ENCODE assay signal across 15 cellular contexts in the genomic region with DNA sequence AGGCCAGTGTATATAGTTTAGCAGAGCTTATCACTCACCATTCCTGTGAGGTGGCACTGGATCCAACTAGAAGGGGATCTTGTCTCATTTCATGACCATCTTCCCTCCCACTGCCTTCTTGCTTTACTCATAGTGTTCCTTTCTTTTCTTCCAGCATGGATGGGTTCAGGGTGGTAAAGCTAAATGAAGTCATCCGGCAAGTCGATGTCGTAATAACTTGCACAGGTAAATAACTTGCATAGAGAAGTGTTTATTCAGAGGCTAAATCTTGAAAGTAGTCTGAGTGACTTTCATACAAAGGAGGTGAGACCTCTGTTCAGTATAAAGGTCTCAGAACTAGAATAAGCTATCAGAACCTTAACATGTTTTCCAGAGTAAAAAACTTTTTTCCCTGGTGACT. TPM values are rescaled to one million over a fixed set of nuclear protein-coding genes. Genes with fewer than 3 reads are reported as not detected.
DNase-seq lines count a peak whose midpoint lies in the region; ATAC-seq and TF ChIP-seq lines count a peak whose summit lies in the region.
"Had no signal": no experiment of that assay in that cellular context is flagged by ENCODE, and none has a peak within 500 bp of the region (broad histone marks: within the 10 kb centered on the region; RNA-seq: fewer than 3 reads in every experiment).

No MANE protein-coding gene starts in this region.

- H3F3A ChIP-seq in PC-9 (ENCODE audit: insufficient read depth, low read depth): peaks cover 89% of the 10 kb centered on the region

- no peak overlapping the region for H3K56ac ChIP-seq in IMR-90 (ENCODE audit: extremely low read depth, insufficient read depth, low read length)

- H3K4me2 ChIP-seq in IMR-90 (ENCODE audit: low read depth, low read length) (no peak overlapping the region), PC-9 (no peak overlapping the region)
- H3K4me2 ChIP-seq: GM23338 had no signal

- H2AK5ac ChIP-seq in IMR-90 (ENCODE audit: low read depth, low read length): no peak overlapping the region

- no peaks in the 10 kb centered on the region for H3K9me2 ChIP-seq in PC-9 (ENCODE audit: insufficient read depth)

- H3K4me1 ChIP-seq in IMR-90 (ENCODE audit: control insufficient read depth, insufficient read depth, low read length) (no peaks in the 10 kb centered on the region), PC-9 (replicated peaks; ENCODE audit: insufficient read depth) (peaks cover 16% of the 10 kb centered on the region)
- H3K4me1 ChIP-seq: Caco-2 had no signal

- H3K4ac ChIP-seq in IMR-90 (ENCODE audit: low read depth, low read length): no peak overlapping the region

- BruUV-seq in IMR-90 (replicated peaks; lab: Mats Ljungman, UMichigan) (no TSS peak), PC-9 (replicated peaks; lab: Mats Ljungman, UMichigan) (no TSS peak)

- H4K5ac ChIP-seq in IMR-90 (ENCODE audit: low read depth, low read length): no peak overlapping the region

- H3K79me2 ChIP-seq in PC-9 (ENCODE audit: low read depth): peaks cover 4% of the 10 kb centered on the region; the same call in 1 of the 2 replicates

- no peaks in the 10 kb centered on the region for H3K27me3 Mint-ChIP-seq in progenitor cell of endocrine pancreas
- H3K27me3 Mint-ChIP-seq: CD4-positive, alpha-beta T cell; IgD-negative memory B cell had no signal

- no peak overlapping the region for H3K4me3 ChIP-seq in IMR-90 (ENCODE audit: insufficient read depth, low read depth, low read length)
- no peak overlapping the region for H3K4me3 ChIP-seq in PC-9
- no peak overlapping the region for H3K4me3 ChIP-seq in epithelial cell of esophagus (ENCODE audit: low read length)
- H3K4me3 ChIP-seq: GM23338 had no signal

- H3K9me3 Mint-ChIP-seq in progenitor cell of endocrine pancreas (ENCODE audit: low read depth): no peaks in the 10 kb centered on the region
- H3K9me3 Mint-ChIP-seq: CD4-positive, alpha-beta T cell; GM23338; IgD-negative memory B cell had no signal

- H2BK20ac ChIP-seq in IMR-90 (ENCODE audit: low read depth, low read length): no peak overlapping the region

- H3K79me1 ChIP-seq in IMR-90 (ENCODE audit: low read depth in 1 of 2, low read length in 2 of 2): peaks cover 5 to 6% of the 10 kb centered on the region in 2 experiments; a peak in 1 of 4 replicates

- CTCF ChIA-PET in IMR-90 (lab: Yijun Ruan, JAX) (no interaction called here), PC-9 (lab: Charles Lee) (no interaction called here)

- in situ Hi-C loops in IMR-90 (cut with MboI; ENCODE audit: low sequenced_read_pairs): no loop called here

- TF ChIP-seq CTCF in IMR-90 (conservative IDR thresholded peaks at IDR 0.05; ENCODE audit: low read depth, low read length) (no peak), PC-9 (conservative IDR thresholded peaks at IDR 0.05) (no peak), epithelial cell of esophagus (IDR thresholded peaks at IDR 0.05; ENCODE audit: insufficient read depth, low read depth, low read length, missing control alignments) (no peak), progenitor cell of endocrine pancreas (IDR thresholded peaks at IDR 0.05; ENCODE audit: unreplicated experiment) (no peak)

- H3K4me1 Mint-ChIP-seq in progenitor cell of endocrine pancreas (ENCODE audit: low read depth): no peaks in the 10 kb centered on the region
- H3K4me1 Mint-ChIP-seq: GM23338 had no signal

- H3K27me3 ChIP-seq in IMR-90 (ENCODE audit: control insufficient read depth, insufficient read depth, low read length) (no peaks in the 10 kb centered on the region), PC-9 (ENCODE audit: insufficient read depth, low read depth) (no peaks in the 10 kb centered on the region)

- peak overlapping the region; percentile 67 for H3K27ac Mint-ChIP-seq in progenitor cell of endocrine pancreas
- H3K27ac Mint-ChIP-seq: CD4-positive, alpha-beta T cell; GM23338; IgD-negative memory B cell had no signal

- DNase-seq in IMR-90: no peak
- peak in 1 of 2 experiments; percentile 64 for DNase-seq in PC-9
- peak; percentile 64 for DNase-seq in epithelial cell of esophagus (ENCODE audit: low read depth)
- no peak for DNase-seq in progenitor cell of endocrine pancreas (ENCODE audit: low spot score, unreplicated experiment)
- DNase-seq: ACHN; Caco-2; CD4-positive, alpha-beta T cell; HCEC 1CT had no signal

- H3K9me3 ChIP-seq in IMR-90 (ENCODE audit: control insufficient read depth, insufficient read depth, low read length) (no peaks in the 10 kb centered on the region), PC-9 (ENCODE audit: insufficient read depth, low read depth) (no peaks in the 10 kb centered on the region)
- H3K9me3 ChIP-seq: Caco-2 had no signal

- no peaks in the 10 kb centered on the region for H4K20me1 ChIP-seq in IMR-90 (ENCODE audit: insufficient read depth, low read length)
- no peaks in the 10 kb centered on the region for H4K20me1 ChIP-seq in PC-9 (ENCODE audit: insufficient read depth)

- H3K36me3 ChIP-seq in IMR-90 (ENCODE audit: control insufficient read depth, insufficient read depth, low read length) (peaks cover 62% of the 10 kb centered on the region), PC-9 (ENCODE audit: low read depth) (peaks cover 95% of the 10 kb centered on the region)

- H4K8ac ChIP-seq in IMR-90 (ENCODE audit: low read depth in 2 of 2, low read length in 2 of 2): no peak overlapping the region

- TF ChIP-seq POLR2A in IMR-90 (IDR thresholded peaks at IDR 0.05; ENCODE audit: low read depth, low read length): no peak

- no peak for TF ChIP-seq RAD21 in IMR-90 (IDR thresholded peaks at IDR 0.05; ENCODE audit: low read length)

- H2AK9ac ChIP-seq in IMR-90 (replicated peaks; ENCODE audit: low read depth, low read length, poor library complexity): no peak overlapping the region

- no peak overlapping the region for H2BK120ac ChIP-seq in IMR-90 (ENCODE audit: low read depth, low read length)

- H2AFZ ChIP-seq in IMR-90 (replicated peaks; ENCODE audit: low read length, poor library complexity) (no peak overlapping the region), PC-9 (no peak overlapping the region)
- H2AFZ ChIP-seq: GM23338 had no signal

- H3K9ac ChIP-seq in IMR-90 (ENCODE audit: low read depth, low read length): no peak overlapping the region

- H3K14ac ChIP-seq in IMR-90 (replicated peaks; ENCODE audit: low read depth, low read length): no peak overlapping the region

- dilution Hi-C loops in IMR-90 (cut with HindIII; ENCODE audit: low sequenced_read_pairs, unreplicated experiment): no loop called here

- H3K18ac ChIP-seq in IMR-90 (ENCODE audit: low read depth, low read length): no peak overlapping the region

- ATAC-seq in IMR-90 (ENCODE audit: low read depth) (no peak), HG03342 (IDR thresholded peaks at IDR 0.05; ENCODE audit: unreplicated experiment) (no peak), GM19467 (IDR thresholded peaks at IDR 0.05; ENCODE audit: unreplicated experiment) (no peak)
- ATAC-seq: GM23338 had no signal

- peaks cover 48% of the 10 kb centered on the region for H3K36me3 Mint-ChIP-seq in progenitor cell of endocrine pancreas (ENCODE audit: insufficient read depth)

- no peak overlapping the region for H4K91ac ChIP-seq in IMR-90 (ENCODE audit: insufficient read depth, low read depth, low read length)

- intact Hi-C loops in IMR-90 (cut with micrococcal nuclease) (no loop called here), PC-9 (cut with micrococcal nuclease; ENCODE audit: unreplicated experiment) (no loop called here)

- 0 out of 2 replicates have a peak, but pooled peaks cover 3% of the 10 kb centered on the region for H3K9me1 ChIP-seq in IMR-90 (ENCODE audit: insufficient read depth, low read length)

- POLR2A ChIA-PET in IMR-90 (lab: Charles Lee; ENCODE audit: unreplicated experiment): no interaction called here
- POLR2A ChIA-PET in PC-9 (lab: Charles Lee; ENCODE audit: unreplicated experiment): no interaction called here

- H3K4me3 Mint-ChIP-seq in progenitor cell of endocrine pancreas (ENCODE audit: low read depth): no peak overlapping the region
- H3K4me3 Mint-ChIP-seq: CD4-positive, alpha-beta T cell; GM23338 had no signal

- no peak overlapping the region for H3K23ac ChIP-seq in IMR-90 (ENCODE audit: low read depth, low read length)

- no peak overlapping the region for H2BK5ac ChIP-seq in IMR-90 (ENCODE audit: low read depth, low read length, poor library complexity, severe bottlenecking)

- H2BK15ac ChIP-seq in IMR-90 (ENCODE audit: low read depth, low read length): no peak overlapping the region

- H3K27ac ChIP-seq in IMR-90 (ENCODE audit: insufficient read depth, low read length) (no peak overlapping the region), PC-9 (peak overlapping the region; percentile 6; the same call in 1 of the 2 replicates)
- H3K27ac ChIP-seq: C4-2B, HL-60 had no signal

- no CpG with 5 or more reads among the region's 3 CpGs for WGBS in IMR-90 (ENCODE audit: extremely low coverage in 2 of 2, insufficient read length in 1 of 2), 2 experiments

TF ChIP-seq in IMR-90, 13 proteins besides CTCF, POLR2A, EP300 and RAD21:
- TF ChIP-seq CHD1 (IDR thresholded peaks at IDR 0.05; ENCODE audit: low read depth, low read length) (no peak), CEBPB (IDR thresholded peaks at IDR 0.05; ENCODE audit: low read depth, low read length) (peak; percentile 72)
TF ChIP-seq in IMR-90: peak in this region for 1.

RNA-seq across cellular contexts. Expression of a gene that starts 16.6 kb away (rescaled TPM):
- total RNA-seq in IMR-90 (2012; rRNA removed) (31.4 and 33.5 TPM in 2 replicates), PC-9 (2021) (32.1 and 36.5 TPM in 2 replicates), progenitor cell of endocrine pancreas (79.1 and 86.4 TPM in 2 replicates)
- 28.6 and 30.4 TPM in 2 replicates for polyA plus RNA-seq in IMR-90 (2012; rRNA removed)
- 13.7 and 17.1 TPM in 2 replicates for polyA plus RNA-seq in IMR-90 (2012; cell fraction: cytosol; rRNA removed)
- 82.7 and 95.7 TPM in 2 replicates for polyA plus RNA-seq in IMR-90 (2012; cell fraction: nucleus; rRNA removed; ENCODE audit: low replicate concordance)

RNA-seq across cellular contexts. Expression of a gene that starts 33.2 kb away (rescaled TPM):
- total RNA-seq in IMR-90 (2012; rRNA removed): 73.9 and 76.0 TPM in 2 replicates
- polyA plus RNA-seq in IMR-90 (2012; rRNA removed): 63.9 and 75.1 TPM in 2 replicates
- 25.3 and 33.6 TPM in 2 replicates for polyA plus RNA-seq in IMR-90 (2012; cell fraction: cytosol; rRNA removed)
- 45.6 and 132 TPM in 2 replicates for polyA plus RNA-seq in IMR-90 (2012; cell fraction: nucleus; rRNA removed; ENCODE audit: low replicate concordance)
- total RNA-seq in PC-9 (2021): 143 and 147 TPM in 2 replicates
- 90.2 and 101 TPM in 2 replicates for total RNA-seq in progenitor cell of endocrine pancreas

RNA-seq across cellular contexts. Expression of a gene that starts 52.7 kb away (rescaled TPM):
- total RNA-seq in IMR-90 (2012; rRNA removed) (not detected in 2 replicates), PC-9 (2021) (not detected in 2 replicates), progenitor cell of endocrine pancreas (2.8 and 3.7 TPM in 2 replicates)
- polyA plus RNA-seq in IMR-90 (2012; rRNA removed): not detected in 2 replicates
- not detected in 2 replicates for polyA plus RNA-seq in IMR-90 (2012; cell fraction: cytosol; rRNA removed)
- polyA plus RNA-seq in IMR-90 (2012; cell fraction: nucleus; rRNA removed; ENCODE audit: low replicate concordance): not detected in 2 replicates
- total RNA-seq: Caco-2; CD4-positive, alpha-beta T cell; GM23338; HT1080 had no signal
- polyA plus RNA-seq: GM23338, IgD-negative memory B cell had no signal
